Comparison of ENCODE assay signal across 22 cellular contexts in genomic region chr4:53932784-53933183, GRCh38.
DNase-seq lines count a peak whose midpoint lies in the region; ATAC-seq, FAIRE-seq and TF ChIP-seq lines count a peak whose summit lies in the region.
"Had no signal": no experiment of that assay in that cellular context is flagged by ENCODE, and none has a peak within 500 bp of the region (broad histone marks: within the 10 kb centered on the region; RNA-seq: fewer than 3 reads in every experiment).

No MANE protein-coding gene starts in this region.

- H3K4me3 Mint-ChIP-seq in astrocyte (ENCODE audit: unreplicated experiment), result no peak overlapping the region
- H3K4me3 Mint-ChIP-seq: stimulated activated naive B cell treated with anti-CD40 and anti-IgM and Interleukin-4, amounts not matched to agents 10 μg/mL and 1 μg/mL and 100 μg/mL, for 72 hours; type B pancreatic cell had no signal

- H3K36me3 Mint-ChIP-seq in astrocyte (ENCODE audit: low read depth, unreplicated experiment), result peaks cover 2% of the 10 kb centered on the region
- H3K36me3 Mint-ChIP-seq: stimulated activated naive B cell treated with anti-CD40 and anti-IgM and Interleukin-4, amounts not matched to agents 10 μg/mL and 1 μg/mL and 100 μg/mL, for 72 hours; type B pancreatic cell had no signal

- DNase-seq in right cardiac atrium (no peak), left ventricle myocardium superior (no peak), astrocyte (ENCODE audit: low read depth) (peak; percentile 100), fibroblast of mammary gland (ENCODE audit: low read depth) (peak; percentile 96), aorta (no peak), D721Med (ENCODE audit: insufficient read length, low spot score) (no peak), CD1c-positive myeloid dendritic cell (ENCODE audit: extremely low spot score) (no peak)
- DNase-seq: 8988T; activated CD4-positive, alpha-beta T cell treated with anti-CD3 and anti-CD28 coated beads for 48 hours; activated naive CD4-positive, alpha-beta T cell treated with anti-CD3 and anti-CD28 coated beads, Interleukin-2, amount 50 U/mL, for 16 hours; activated T-cell treated with anti-CD3 and anti-CD28 coated beads for 4 hours; cerebellar nuclear complex; COR-L47; heart right ventricle; kidney glomerular epithelial cell; NCI-H1930; occipital lobe; small intestine; stimulated activated naive B cell treated with anti-CD40 and anti-IgM and Interleukin-4, amounts not matched to agents 10 μg/mL and 1 μg/mL and 100 μg/mL, for 72 hours had no signal

- H4K20me1 ChIP-seq in astrocyte (ENCODE audit: insufficient read depth, low read length), result no peaks in the 10 kb centered on the region

- no peak overlapping the region for H3K27ac Mint-ChIP-seq in astrocyte (ENCODE audit: unreplicated experiment)
- H3K27ac Mint-ChIP-seq: stimulated activated naive B cell treated with anti-CD40 and anti-IgM and Interleukin-4, amounts not matched to agents 10 μg/mL and 1 μg/mL and 100 μg/mL, for 72 hours; type B pancreatic cell had no signal

- no peak for TF ChIP-seq CTCF in astrocyte (IDR thresholded peaks at IDR 0.05; ENCODE audit: insufficient read depth, low read depth, low read length)
- no peak for TF ChIP-seq CTCF in fibroblast of mammary gland (conservative IDR thresholded peaks at IDR 0.05; ENCODE audit: control insufficient read depth, insufficient read depth, low read depth, low read length)
- TF ChIP-seq CTCF in D721Med (IDR thresholded peaks at IDR 0.05; ENCODE audit: insufficient read depth, missing control alignments), result no peak

- H3K27me3 ChIP-seq in right cardiac atrium (ENCODE audit: control insufficient read depth, insufficient read depth) (no peaks in the 10 kb centered on the region), astrocyte (ENCODE audit: insufficient read depth, low read length) (no peaks in the 10 kb centered on the region), aorta (ENCODE audit: control insufficient read depth in 1 of 2, insufficient read depth in 2 of 2, low read length in 1 of 2) (no peaks in the 10 kb centered on the region)
- H3K27me3 ChIP-seq: SJSA1 had no signal

- H3K4me1 Mint-ChIP-seq in astrocyte (ENCODE audit: low read depth, unreplicated experiment), result peaks cover 5% of the 10 kb centered on the region
- H3K4me1 Mint-ChIP-seq: stimulated activated naive B cell treated with anti-CD40 and anti-IgM and Interleukin-4, amounts not matched to agents 10 μg/mL and 1 μg/mL and 100 μg/mL, for 72 hours had no signal

- intact Hi-C loops in right cardiac atrium (cut with DNase I), result loop anchor here in 2 of 4 donors (5.0 to 10.0 kb wide), 2 partner anchors 132 to 285 kb away; partner anchors contain the start of gene CHIC2 (in 1 of the 2)
- intact Hi-C loops in left ventricle myocardium superior (cut with micrococcal nuclease), result no loop called here
- intact Hi-C loops in aorta (cut with DNase I), result loop anchor here (2.0 to 10.0 kb wide), 5 partner anchors 130 to 918 kb away; partner anchors contain the start of genes CHIC2 (in 1 of the 2) and GSX2 (in 1 of the 2)

- H3K79me2 ChIP-seq in astrocyte (ENCODE audit: insufficient read depth, low read length), result no peaks in the 10 kb centered on the region

- H3K4me1 ChIP-seq in right cardiac atrium (ENCODE audit: control insufficient read depth, insufficient read depth, low read length), result no peaks in the 10 kb centered on the region
- H3K4me1 ChIP-seq in astrocyte (ENCODE audit: insufficient read depth, low read length), result peaks cover 28% of the 10 kb centered on the region
- peaks cover 0 to 3% of the 10 kb centered on the region in 2 donors for H3K4me1 ChIP-seq in aorta (ENCODE audit: control insufficient read depth in 1 of 2, insufficient read depth in 2 of 2, low read length in 2 of 2)

- peak overlapping the region; percentile 54 for H3K4me2 ChIP-seq in astrocyte (ENCODE audit: low read length)

- 40% methylated on average over 3 of the region's 3 CpGs for WGBS in right cardiac atrium
- 3% methylated on average over 3 of the region's 3 CpGs for whole genome bisulfite sequencing in aorta, 2 donors

- ATAC-seq in right cardiac atrium (peak; percentile 34 to 57), left ventricle myocardium superior (no peak), aorta (ENCODE audit: low FRiP score) (peak; percentile 56), GM18907 (IDR thresholded peaks at IDR 0.05; ENCODE audit: unreplicated experiment) (no peak)
- ATAC-seq: stimulated activated naive B cell treated with anti-CD40 and anti-IgM and Interleukin-4, amounts not matched to agents 10 μg/mL and 1 μg/mL and 100 μg/mL, for 72 hours had no signal

- H3K27ac ChIP-seq in right cardiac atrium (ENCODE audit: low read length), result no peak overlapping the region
- H3K27ac ChIP-seq in astrocyte (ENCODE audit: low read depth, low read length), result peak overlapping the region; percentile 48
- peak overlapping the region in 1 of 2 donors; percentile 39 for H3K27ac ChIP-seq in aorta (ENCODE audit: low read depth in 1 of 2, low read length in 2 of 2)
- H3K27ac ChIP-seq: heart right ventricle, SJSA1 had no signal

- H2AFZ ChIP-seq in astrocyte (ENCODE audit: low read depth, low read length), result no peak overlapping the region

- peak; percentile 93 for FAIRE-seq in astrocyte (lab: Jason Lieb, UNC)
- FAIRE-seq in D721Med (lab: Jason Lieb, UNC), result no peak
- FAIRE-seq: small intestine had no signal

- H3K36me3 ChIP-seq in astrocyte (ENCODE audit: insufficient read depth, low read length), result no peaks in the 10 kb centered on the region
- no peaks in the 10 kb centered on the region for H3K36me3 ChIP-seq in aorta (ENCODE audit: control insufficient read depth in 1 of 2, insufficient read depth in 2 of 2, low read length in 1 of 2)
- H3K36me3 ChIP-seq: heart right ventricle, SJSA1 had no signal

- peaks cover 4% of the 10 kb centered on the region for H3K9me3 Mint-ChIP-seq in astrocyte (ENCODE audit: unreplicated experiment)
- H3K9me3 Mint-ChIP-seq: stimulated activated naive B cell treated with anti-CD40 and anti-IgM and Interleukin-4, amounts not matched to agents 10 μg/mL and 1 μg/mL and 100 μg/mL, for 72 hours; type B pancreatic cell had no signal

- H3K9ac ChIP-seq in astrocyte (ENCODE audit: low read length), result no peak overlapping the region

- H3K27me3 Mint-ChIP-seq in astrocyte (ENCODE audit: low read depth, unreplicated experiment), result no peaks in the 10 kb centered on the region

- H3K9me3 ChIP-seq in right cardiac atrium (ENCODE audit: control insufficient read depth, low read length), result no peaks in the 10 kb centered on the region
- no peaks in the 10 kb centered on the region for H3K9me3 ChIP-seq in astrocyte (ENCODE audit: insufficient read depth, low read depth, low read length)
- H3K9me3 ChIP-seq in aorta (ENCODE audit: control insufficient read depth, low read length), result no peaks in the 10 kb centered on the region
- H3K9me3 ChIP-seq: SJSA1 had no signal

- no peak overlapping the region for H3K4me3 ChIP-seq in right cardiac atrium (ENCODE audit: low read length)
- H3K4me3 ChIP-seq in astrocyte (ENCODE audit: insufficient read depth, low read depth, low read length), result no peak overlapping the region
- H3K4me3 ChIP-seq in fibroblast of mammary gland (ENCODE audit: control insufficient read depth, low read depth, low read length), result no peak overlapping the region
- H3K4me3 ChIP-seq in aorta (ENCODE audit: low read length in 2 of 2), result no peak overlapping the region
- H3K4me3 ChIP-seq: heart right ventricle, SJSA1 had no signal

Comparison
In these comparisons a context has a peak if more than half of its experiments do, and no peak if none do; other contexts are left out.
1. ATAC-seq: peak in right cardiac atrium (2 of 2) and aorta (single experiment); none in left ventricle myocardium superior (single experiment) and GM18907 (single experiment).
2. DNase-seq: peak in astrocyte (single experiment) and fibroblast of mammary gland (single experiment); none in right cardiac atrium (0 of 3), left ventricle myocardium superior (single experiment), aorta (0 of 2), D721Med (single experiment) and CD1c-positive myeloid dendritic cell (single experiment).